In genomic region chr17:57366177-57366557, GRCh38 we compare ENCODE assay signal across 1 cellular context.
TF ChIP-seq lines count a peak whose summit lies in the region.

No MANE protein-coding gene starts in this region.

TF ChIP-seq in GM12878, 131 proteins besides CTCF, POLR2A, EP300 and RAD21 (continued from another document):
- TF ChIP-seq HSF1 (IDR thresholded peaks at IDR 0.05; ENCODE audit: low read depth, low read length), result no peak
- TF ChIP-seq, protein P1, sequence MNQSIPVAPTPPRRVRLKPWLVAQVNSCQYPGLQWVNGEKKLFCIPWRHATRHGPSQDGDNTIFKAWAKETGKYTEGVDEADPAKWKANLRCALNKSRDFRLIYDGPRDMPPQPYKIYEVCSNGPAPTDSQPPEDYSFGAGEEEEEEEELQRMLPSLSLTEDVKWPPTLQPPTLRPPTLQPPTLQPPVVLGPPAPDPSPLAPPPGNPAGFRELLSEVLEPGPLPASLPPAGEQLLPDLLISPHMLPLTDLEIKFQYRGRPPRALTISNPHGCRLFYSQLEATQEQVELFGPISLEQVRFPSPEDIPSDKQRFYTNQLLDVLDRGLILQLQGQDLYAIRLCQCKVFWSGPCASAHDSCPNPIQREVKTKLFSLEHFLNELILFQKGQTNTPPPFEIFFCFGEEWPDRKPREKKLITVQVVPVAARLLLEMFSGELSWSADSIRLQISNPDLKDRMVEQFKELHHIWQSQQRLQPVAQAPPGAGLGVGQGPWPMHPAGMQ (IDR thresholded peaks at IDR 0.05; ENCODE audit: borderline replicate concordance), result no peak
- no peak for TF ChIP-seq SREBF2 (IDR thresholded peaks at IDR 0.05; ENCODE audit: low read length)
- no peak for TF ChIP-seq ATF7 (IDR thresholded peaks at IDR 0.05; ENCODE audit: low read depth)
- no peak for TF ChIP-seq BCLAF1 (IDR thresholded peaks at IDR 0.05)
- TF ChIP-seq RAD51 (IDR thresholded peaks at IDR 0.05), result no peak
- no peak for TF ChIP-seq BCL11A (IDR thresholded peaks at IDR 0.05; ENCODE audit: low read depth, low read length)
- TF ChIP-seq, protein P2, sequence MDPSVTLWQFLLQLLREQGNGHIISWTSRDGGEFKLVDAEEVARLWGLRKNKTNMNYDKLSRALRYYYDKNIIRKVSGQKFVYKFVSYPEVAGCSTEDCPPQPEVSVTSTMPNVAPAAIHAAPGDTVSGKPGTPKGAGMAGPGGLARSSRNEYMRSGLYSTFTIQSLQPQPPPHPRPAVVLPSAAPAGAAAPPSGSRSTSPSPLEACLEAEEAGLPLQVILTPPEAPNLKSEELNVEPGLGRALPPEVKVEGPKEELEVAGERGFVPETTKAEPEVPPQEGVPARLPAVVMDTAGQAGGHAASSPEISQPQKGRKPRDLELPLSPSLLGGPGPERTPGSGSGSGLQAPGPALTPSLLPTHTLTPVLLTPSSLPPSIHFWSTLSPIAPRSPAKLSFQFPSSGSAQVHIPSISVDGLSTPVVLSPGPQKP (IDR thresholded peaks at IDR 0.05; ENCODE audit: low read depth, low read length), result no peak
TF ChIP-seq in GM12878: peak in this region for 0.
